ENCODE assay signal across 1 cellular context in genomic region chr3:63343674-63344073, GRCh38.
TF ChIP-seq lines count a peak whose summit lies in the region.

No MANE protein-coding gene starts in this region.

TF ChIP-seq in GM12878, 131 proteins besides CTCF, POLR2A, EP300 and RAD21 (continued from another document):
- no peak for TF ChIP-seq RELB (IDR thresholded peaks at IDR 0.05; ENCODE audit: low read depth)
- no peak for TF ChIP-seq ATF7 (IDR thresholded peaks at IDR 0.05; ENCODE audit: low read depth)
- no peak for TF ChIP-seq GABPA (IDR thresholded peaks at IDR 0.05; ENCODE audit: low read depth)
- no peak for TF ChIP-seq ZNF207 (IDR thresholded peaks at IDR 0.05; ENCODE audit: borderline replicate concordance)
- TF ChIP-seq SPI1 (IDR thresholded peaks at IDR 0.05; ENCODE audit: borderline replicate concordance, insufficient read depth, low read depth, low read length), result no peak
- no peak for TF ChIP-seq ZNF274 (IDR thresholded peaks at IDR 0.05; ENCODE audit: insufficient read depth, insufficient read length)
- TF ChIP-seq SKIL (IDR thresholded peaks at IDR 0.05; ENCODE audit: low read depth, poor library complexity, severe bottlenecking), result no peak
- no peak for TF ChIP-seq NR2C1 (IDR thresholded peaks at IDR 0.05)
- no peak for TF ChIP-seq SIN3A (IDR thresholded peaks at IDR 0.05; ENCODE audit: low read depth, low read length)
- no peak for TF ChIP-seq JUNB (IDR thresholded peaks at IDR 0.05)
